ENCODE assay signal across 20 cellular contexts in genomic region chr12:53176750-53177149, GRCh38. TPM values are rescaled to one million over a fixed set of nuclear protein-coding genes. Genes with fewer than 3 reads are reported as not detected.
A peak's percentile ranks its signal among the peaks of the same experiment; 100 is the strongest.
DNase-seq lines count a peak whose midpoint lies in the region; ATAC-seq, FAIRE-seq and TF ChIP-seq lines count a peak whose summit lies in the region.
"Had no signal": no experiment of that assay in that cellular context is flagged by ENCODE, and none has a peak within 500 bp of the region (broad histone marks: within the 10 kb centered on the region; RNA-seq: fewer than 3 reads in every experiment).

No MANE protein-coding gene starts in this region.

- no peak for ATAC-seq in A549
- no peak for ATAC-seq in CD8-positive, alpha-beta T cell
- ATAC-seq: GM12878 had no signal

- no peak for TF ChIP-seq CTCF in A549 (IDR thresholded peaks at IDR 0.05)
- TF ChIP-seq CTCF in HEK293 (tag by site-specific recombination; IDR thresholded peaks at IDR 0.05) = no peak
- no peak for TF ChIP-seq CTCF in CD8-positive, alpha-beta T cell (IDR thresholded peaks at IDR 0.05)

- H3K9me3 ChIP-seq in A549 (no peaks in the 10 kb centered on the region), HEK293 (ENCODE audit: control insufficient read depth, insufficient read depth, low read depth, low read length) (no peaks in the 10 kb centered on the region)
- no peaks in the 10 kb centered on the region for H3K9me3 ChIP-seq in CD8-positive, alpha-beta T cell (ENCODE audit: low read length)
- H3K9me3 ChIP-seq: BE2C; BLaER1 treated with 17β-estradiol and CSF1 and Interleukin-3, amounts not matched to agents 10 nM and 100 nM; Caco-2; HAP-1 had no signal

- POLR2A ChIA-PET in activated CD4-positive, alpha-beta memory T cell treated with anti-CD3 and anti-CD28 coated beads, Interleukin-2, amount 10 ng/mL, durations not matched to agents 7 days and 5 days (lab: Charles Lee) = interaction anchor here (0.9 to 5.5 kb wide), 2 partner anchors 16 to 30 kb away, joined by 3 to 33 read pairs; no protein-coding TSS in a partner anchor
- POLR2A ChIA-PET in activated CD4-positive, alpha-beta memory T cell treated with anti-CD3 and anti-CD28 coated beads for 36 hours (lab: Charles Lee) = no interaction called here
- POLR2A ChIA-PET in A549 (lab: Yijun Ruan, JAX) (no interaction called here), HEK293 (lab: Yijun Ruan, JAX) (interaction anchor here (1.0 kb wide), 1 partner anchor 77 kb away, joined by 3 read pairs; no protein-coding TSS in a partner anchor)
- POLR2A ChIA-PET in CD8-positive, alpha-beta T cell (lab: Charles Lee) = no interaction called here

- H3K4me3 ChIP-seq in A549 (no peak overlapping the region), HEK293 (ENCODE audit: low read depth, low read length) (no peak overlapping the region)
- no peak overlapping the region for H3K4me3 ChIP-seq in CD8-positive, alpha-beta T cell (ENCODE audit: low read depth, low read length)
- H3K4me3 ChIP-seq: BLaER1 treated with 17β-estradiol and CSF1 and Interleukin-3, amounts not matched to agents 10 nM and 100 nM; GM12878; GM23248; HAP-1 had no signal

- H3K4me2 ChIP-seq in A549 = no peak overlapping the region
- H3K4me2 ChIP-seq: BLaER1 treated with 17β-estradiol and CSF1 and Interleukin-3, amounts not matched to agents 10 nM and 100 nM had no signal

- no peaks in the 10 kb centered on the region for H3K27me3 Mint-ChIP-seq in activated CD4-positive, alpha-beta memory T cell treated with anti-CD3 and anti-CD28 coated beads, Interleukin-2, amount 10 ng/mL, durations not matched to agents 7 days and 5 days
- no peaks in the 10 kb centered on the region for H3K27me3 Mint-ChIP-seq in activated CD4-positive, alpha-beta memory T cell treated with anti-CD3 and anti-CD28 coated beads for 36 hours
- no peaks in the 10 kb centered on the region for H3K27me3 Mint-ChIP-seq in CD8-positive, alpha-beta T cell (ENCODE audit: low read depth)
- H3K27me3 Mint-ChIP-seq: CD4-positive, alpha-beta memory T cell had no signal

- H3K27me3 ChIP-seq in CD8-positive, alpha-beta T cell (ENCODE audit: insufficient read depth, low read length) = no peaks in the 10 kb centered on the region
- H3K27me3 ChIP-seq: BE2C; BLaER1 treated with 17β-estradiol and CSF1 and Interleukin-3, amounts not matched to agents 10 nM and 100 nM had no signal

- no peak for TF ChIP-seq POLR2A in A549 (IDR thresholded peaks at IDR 0.05; ENCODE audit: low read length)

- TF ChIP-seq EP300 in A549 (IDR thresholded peaks at IDR 0.05) = no peak

- no peak for FAIRE-seq in A549 (lab: Jason Lieb, UNC)
- FAIRE-seq: A204.1, G401.6, GM12878, GM19239, H1 had no signal

- intact Hi-C loops in activated CD4-positive, alpha-beta memory T cell treated with anti-CD3 and anti-CD28 coated beads for 36 hours (cut with micrococcal nuclease) = no loop called here
- intact Hi-C loops in CD8-positive, alpha-beta T cell (cut with DNase I, micrococcal nuclease) = no loop called here

- CTCF ChIA-PET in activated CD4-positive, alpha-beta memory T cell treated with anti-CD3 and anti-CD28 coated beads, Interleukin-2, amount 10 ng/mL, durations not matched to agents 7 days and 5 days (lab: Charles Lee) = interaction anchor here (1.1 to 1.7 kb wide), 3 partner anchors 17 to 37 kb away, joined by 3 to 9 read pairs (median 3); partner anchors contain the start of gene ITGB7
- CTCF ChIA-PET in activated CD4-positive, alpha-beta memory T cell treated with anti-CD3 and anti-CD28 coated beads for 36 hours (lab: Charles Lee) = interaction anchor here (0.6 to 2.7 kb wide), 5 partner anchors 13 to 123 kb away, joined by 3 to 9 read pairs (median 4); no protein-coding TSS in a partner anchor
- CTCF ChIA-PET in A549 (lab: Yijun Ruan, JAX) = interaction anchor here (0.8 to 36.2 kb wide), 5 partner anchors 8 to 111 kb away, joined by 3 to 646 read pairs (median 14); partner anchors contain the start of genes ITGB7 and SPRYD3
- CTCF ChIA-PET in HEK293 (lab: Yijun Ruan, JAX) = interaction anchor here (0.7 to 1.9 kb wide), 4 partner anchors 9 to 111 kb away, joined by 3 to 4 read pairs (median 3); no protein-coding TSS in a partner anchor
- CTCF ChIA-PET in CD8-positive, alpha-beta T cell (lab: Charles Lee) = interaction anchor here (0.8 to 2.0 kb wide), 9 partner anchors 10 to 176 kb away, joined by 3 to 9 read pairs (median 3); no protein-coding TSS in a partner anchor

- peaks cover 8% of the 10 kb centered on the region for H3K36me3 Mint-ChIP-seq in activated CD4-positive, alpha-beta memory T cell treated with anti-CD3 and anti-CD28 coated beads, Interleukin-2, amount 10 ng/mL, durations not matched to agents 7 days and 5 days (ENCODE audit: low read depth)
- peaks cover 8% of the 10 kb centered on the region for H3K36me3 Mint-ChIP-seq in activated CD4-positive, alpha-beta memory T cell treated with anti-CD3 and anti-CD28 coated beads for 36 hours
- H3K36me3 Mint-ChIP-seq in CD8-positive, alpha-beta T cell = peaks cover 14% of the 10 kb centered on the region

- no peaks in the 10 kb centered on the region for H3K9me3 Mint-ChIP-seq in activated CD4-positive, alpha-beta memory T cell treated with anti-CD3 and anti-CD28 coated beads, Interleukin-2, amount 10 ng/mL, durations not matched to agents 7 days and 5 days
- H3K9me3 Mint-ChIP-seq in activated CD4-positive, alpha-beta memory T cell treated with anti-CD3 and anti-CD28 coated beads for 36 hours = no peaks in the 10 kb centered on the region
- no peaks in the 10 kb centered on the region for H3K9me3 Mint-ChIP-seq in CD8-positive, alpha-beta T cell

- TF ChIP-seq RAD21 in A549 (conservative IDR thresholded peaks at IDR 0.05 in 1 of 2, IDR thresholded peaks at IDR 0.05 in 1 of 2) = no peak

- peaks cover 57% of the 10 kb centered on the region for H3K4me1 ChIP-seq in A549
- H3K4me1 ChIP-seq in HEK293 (ENCODE audit: control insufficient read depth, insufficient read depth, low read length) = peaks cover 20% of the 10 kb centered on the region
- H3K4me1 ChIP-seq in CD8-positive, alpha-beta T cell (ENCODE audit: insufficient read depth, low read length) = peaks cover 20% of the 10 kb centered on the region

- peaks cover 33% of the 10 kb centered on the region for H3K4me1 Mint-ChIP-seq in activated CD4-positive, alpha-beta memory T cell treated with anti-CD3 and anti-CD28 coated beads, Interleukin-2, amount 10 ng/mL, durations not matched to agents 7 days and 5 days
- peaks cover 20% of the 10 kb centered on the region for H3K4me1 Mint-ChIP-seq in activated CD4-positive, alpha-beta memory T cell treated with anti-CD3 and anti-CD28 coated beads for 36 hours (ENCODE audit: low read depth)
- H3K4me1 Mint-ChIP-seq in CD8-positive, alpha-beta T cell (ENCODE audit: low read depth) = peaks cover 19% of the 10 kb centered on the region

- H3K4me3 Mint-ChIP-seq in activated CD4-positive, alpha-beta memory T cell treated with anti-CD3 and anti-CD28 coated beads, Interleukin-2, amount 10 ng/mL, durations not matched to agents 7 days and 5 days = no peak overlapping the region
- no peak overlapping the region for H3K4me3 Mint-ChIP-seq in activated CD4-positive, alpha-beta memory T cell treated with anti-CD3 and anti-CD28 coated beads for 36 hours
- H3K4me3 Mint-ChIP-seq in CD8-positive, alpha-beta T cell = no peak overlapping the region
- H3K4me3 Mint-ChIP-seq: CD4-positive, alpha-beta memory T cell had no signal

- peak; percentile 1 for DNase-seq in activated CD4-positive, alpha-beta memory T cell treated with anti-CD3 and anti-CD28 coated beads, Interleukin-2, amount 10 ng/mL, durations not matched to agents 7 days and 5 days
- no peak for DNase-seq in activated CD4-positive, alpha-beta memory T cell treated with anti-CD3 and anti-CD28 coated beads for 36 hours
- no peak for DNase-seq in A549 (ENCODE audit: low read depth in 1 of 2, low spot score in 1 of 2)
- DNase-seq in CD8-positive, alpha-beta T cell = no peak
- no peak for DNase-seq in H4 (ENCODE audit: low spot score)
- DNase-seq: ACHN; AML-193; BE2C; Caco-2; CD4-positive, alpha-beta memory T cell; DND-41; GM23248 had no signal

- H3K27ac ChIP-seq in A549 = peak overlapping the region; percentile 41 to 43; a peak in 2 of 6 replicates
- H3K27ac ChIP-seq in HEK293 (ENCODE audit: extremely low read depth, low read depth, low read length) = no peak overlapping the region
- no peak overlapping the region for H3K27ac ChIP-seq in CD8-positive, alpha-beta T cell (ENCODE audit: low read depth, low read length)
- H3K27ac ChIP-seq: BLaER1 treated with 17β-estradiol and CSF1 and Interleukin-3, amounts not matched to agents 10 nM and 100 nM; GM23248 had no signal

- no peak overlapping the region for H3K27ac Mint-ChIP-seq in activated CD4-positive, alpha-beta memory T cell treated with anti-CD3 and anti-CD28 coated beads, Interleukin-2, amount 10 ng/mL, durations not matched to agents 7 days and 5 days
- H3K27ac Mint-ChIP-seq in activated CD4-positive, alpha-beta memory T cell treated with anti-CD3 and anti-CD28 coated beads for 36 hours = no peak overlapping the region
- H3K27ac Mint-ChIP-seq in CD8-positive, alpha-beta T cell = no peak overlapping the region

- peaks cover 0 to 8% of the 10 kb centered on the region in 2 experiments; a peak in 2 of 3 replicates for H3K36me3 ChIP-seq in HEK293 (ENCODE audit: control insufficient read depth in 2 of 2, insufficient read depth in 1 of 2, low read length in 2 of 2)
- peaks cover under 1% of the 10 kb centered on the region for H3K36me3 ChIP-seq in CD8-positive, alpha-beta T cell (ENCODE audit: insufficient read depth, low read length)

- WGBS in A549 (ENCODE audit: missing lambda C conversion rate) = 96% methylated on average over 3 of the region's 3 CpGs

RNA-seq across cellular contexts. Expression of gene ZNF740, which starts 3.8 kb away (rescaled TPM):
- total RNA-seq in activated CD4-positive, alpha-beta memory T cell treated with anti-CD3 and anti-CD28 coated beads, Interleukin-2, amount 10 ng/mL, durations not matched to agents 7 days and 5 days = 10 to 100 TPM; 33.7 to 45.5 TPM
- 10 to 100 TPM; 32.6 to 37.5 TPM for total RNA-seq in activated CD4-positive, alpha-beta memory T cell treated with anti-CD3 and anti-CD28 coated beads for 36 hours
- polyA plus RNA-seq in A549 (2011; rRNA removed) (28.8 and 32.9 TPM in 2 replicates), A549 (2017; fragmentation: RNase III; extraction: RNeasy Plus Mini Kit Qiagen cat#74134 plus additional on column Dnase treatment) (12.1 to 15.6 TPM (median 15.1 TPM) in 3 replicates)
- 6.5 and 8.4 TPM in 2 replicates for polyA plus RNA-seq in A549 (2012; cell fraction: cytosol; rRNA removed)
- polyA plus RNA-seq in A549 (2012; cell fraction: nucleus; rRNA removed) = 11.2 and 17.4 TPM in 2 replicates
- polyA minus RNA-seq in A549 (2011; rRNA and poly(A)+ RNA removed) = 44.9 and 53.6 TPM in 2 replicates
- total RNA-seq in CD8-positive, alpha-beta T cell = 10 to 100 TPM; 24.8 to 24.9 TPM
- total RNA-seq in H4 (2014; rRNA removed; shearing (Covaris generic)) = 4.7 and 6.3 TPM in 2 replicates

RNA-seq across cellular contexts. Expression of gene CSAD, which starts 4.0 kb away (rescaled TPM):
- total RNA-seq in activated CD4-positive, alpha-beta memory T cell treated with anti-CD3 and anti-CD28 coated beads, Interleukin-2, amount 10 ng/mL, durations not matched to agents 7 days and 5 days = 10 to 100 TPM; 28.6 to 31.0 TPM
- 10 to 100 TPM; 21.4 to 23.7 TPM for total RNA-seq in activated CD4-positive, alpha-beta memory T cell treated with anti-CD3 and anti-CD28 coated beads for 36 hours
- polyA plus RNA-seq in A549 (2011; rRNA removed) (16.5 and 19.2 TPM in 2 replicates), A549 (2017; fragmentation: RNase III; extraction: RNeasy Plus Mini Kit Qiagen cat#74134 plus additional on column Dnase treatment) (14.0 to 16.4 TPM (median 14.5 TPM) in 3 replicates)
- polyA plus RNA-seq in A549 (2012; cell fraction: cytosol; rRNA removed) = 15.0 and 17.1 TPM in 2 replicates
- 140 and 167 TPM in 2 replicates for polyA plus RNA-seq in A549 (2012; cell fraction: nucleus; rRNA removed)
- 8.2 and 12.5 TPM in 2 replicates for polyA minus RNA-seq in A549 (2011; rRNA and poly(A)+ RNA removed)
- 10 to 100 TPM; 28.0 to 29.6 TPM for total RNA-seq in CD8-positive, alpha-beta T cell
- total RNA-seq in H4 (2014; rRNA removed; shearing (Covaris generic)) = 0.66 and 2.8 TPM in 2 replicates

RNA-seq across cellular contexts. Expression of gene ITGB7, which starts 30.3 kb away (rescaled TPM):
- 100 to 1,000 TPM; 780 to 786 TPM for total RNA-seq in activated CD4-positive, alpha-beta memory T cell treated with anti-CD3 and anti-CD28 coated beads, Interleukin-2, amount 10 ng/mL, durations not matched to agents 7 days and 5 days
- total RNA-seq in activated CD4-positive, alpha-beta memory T cell treated with anti-CD3 and anti-CD28 coated beads for 36 hours = 100 to 1,000 TPM; 168 to 169 TPM
- 0.56 and 0.71 TPM in 2 replicates for polyA plus RNA-seq in A549 (2011; rRNA removed)
- polyA plus RNA-seq in A549 (2012; cell fraction: cytosol; rRNA removed) = 0.69 and 1.3 TPM in 2 replicates
- 2.9 TPM in 2 replicates for polyA plus RNA-seq in A549 (2012; cell fraction: nucleus; rRNA removed)
- 0.54 to 0.66 TPM (median 0.64 TPM) in 3 replicates for polyA plus RNA-seq in A549 (2017; fragmentation: RNase III; extraction: RNeasy Plus Mini Kit Qiagen cat#74134 plus additional on column Dnase treatment)
- 1.3 and 1.7 TPM in 2 replicates for polyA minus RNA-seq in A549 (2011; rRNA and poly(A)+ RNA removed)
- 100 to 1,000 TPM; 107 to 108 TPM for total RNA-seq in CD8-positive, alpha-beta T cell
- 0.39 and 1.2 TPM in 2 replicates for total RNA-seq in H4 (2014; rRNA removed; shearing (Covaris generic))

RNA-seq across cellular contexts. Expression of gene RARG, which starts 55.3 kb away (rescaled TPM):
- 10 to 100 TPM; 46.1 to 47.4 TPM for total RNA-seq in activated CD4-positive, alpha-beta memory T cell treated with anti-CD3 and anti-CD28 coated beads, Interleukin-2, amount 10 ng/mL, durations not matched to agents 7 days and 5 days
- 10 to 100 TPM; 21.8 to 25.2 TPM for total RNA-seq in activated CD4-positive, alpha-beta memory T cell treated with anti-CD3 and anti-CD28 coated beads for 36 hours
- polyA plus RNA-seq in A549 (2011; rRNA removed) (15.6 and 19.0 TPM in 2 replicates), A549 (2017; fragmentation: RNase III; extraction: RNeasy Plus Mini Kit Qiagen cat#74134 plus additional on column Dnase treatment) (16.4 to 17.7 TPM (median 17.2 TPM) in 3 replicates)
- 31.6 and 42.1 TPM in 2 replicates for polyA plus RNA-seq in A549 (2012; cell fraction: cytosol; rRNA removed)
- 50.0 and 54.4 TPM in 2 replicates for polyA plus RNA-seq in A549 (2012; cell fraction: nucleus; rRNA removed)
- 23.8 and 24.1 TPM in 2 replicates for polyA minus RNA-seq in A549 (2011; rRNA and poly(A)+ RNA removed)
- 10 to 100 TPM; 16.1 to 16.5 TPM for total RNA-seq in CD8-positive, alpha-beta T cell
- 20.0 and 24.2 TPM in 2 replicates for total RNA-seq in H4 (2014; rRNA removed; shearing (Covaris generic))

Comparison
In these comparisons a context has a peak if more than half of its experiments do, and no peak if none do; other contexts are left out.
1. POLR2A ChIA-PET loops: an anchor here in activated CD4-positive, alpha-beta memory T cell treated with anti-CD3 and anti-CD28 coated beads, Interleukin-2, amount 10 ng/mL, durations not matched to agents 7 days and 5 days (0.9 to 5.5 kb wide) and HEK293 (1.0 kb wide); none called in activated CD4-positive, alpha-beta memory T cell treated with anti-CD3 and anti-CD28 coated beads for 36 hours, A549 and CD8-positive, alpha-beta T cell.
2. H3K27ac ChIP-seq: peak in A549 (2 of 2); none in HEK293 (single experiment) and CD8-positive, alpha-beta T cell (single experiment).
3. RNA of gene ITGB7, which starts 30.3 kb away (total RNA-seq): 780 to 786 TPM in activated CD4-positive, alpha-beta memory T cell treated with anti-CD3 and anti-CD28 coated beads, Interleukin-2, amount 10 ng/mL, durations not matched to agents 7 days and 5 days, 168 to 169 TPM in activated CD4-positive, alpha-beta memory T cell treated with anti-CD3 and anti-CD28 coated beads for 36 hours and 107 to 108 TPM in CD8-positive, alpha-beta T cell; 0.39 to 1.2 TPM in H4; every median in the first group is over 10 times any median in the second.